In the genomic region with DNA sequence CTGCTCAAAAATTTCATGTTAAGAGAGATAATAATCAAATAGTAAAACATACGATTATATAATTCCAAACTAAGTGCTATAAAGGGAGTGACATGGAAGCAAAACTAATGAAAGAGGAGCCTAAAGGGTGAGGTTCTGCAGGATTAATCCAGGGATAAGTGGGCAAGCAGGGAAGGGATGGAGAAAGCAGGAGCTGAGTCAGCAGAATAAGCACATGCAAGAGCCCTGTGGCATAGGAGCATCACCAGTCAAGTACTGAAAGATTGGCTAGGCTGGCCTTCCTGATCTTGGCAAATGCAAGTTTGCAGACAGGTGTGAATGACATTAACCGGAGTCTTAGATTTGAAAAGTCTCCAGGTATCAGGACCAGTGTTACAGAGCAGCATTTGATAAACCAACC, we compare ENCODE assay signal across 19 cellular contexts.
DNase-seq lines count a peak whose midpoint lies in the region; ATAC-seq, FAIRE-seq and TF ChIP-seq lines count a peak whose summit lies in the region.
"Had no signal": no experiment of that assay in that cellular context is flagged by ENCODE, and none has a peak within 500 bp of the region (broad histone marks: within the 10 kb centered on the region; RNA-seq: fewer than 3 reads in every experiment).

No MANE protein-coding gene starts in this region.

- no peak overlapping the region for H3K23ac ChIP-seq in H1 (ENCODE audit: insufficient read length)

- H3K4me3 ChIP-seq in GM23338 (no peak overlapping the region), adrenal gland (no peak overlapping the region), H1 (ENCODE audit: extremely low read depth in 1 of 4, insufficient read depth in 2 of 4, low read depth in 3 of 4, low read length in 4 of 4) (no peak overlapping the region)
- H3K4me3 ChIP-seq: BLaER1 had no signal

- no peak overlapping the region for H4K5ac ChIP-seq in H1 (ENCODE audit: insufficient read length, low read depth, low read length)

- H3F3A ChIP-seq in GM23338 (replicated peaks; ENCODE audit: low read depth) = no peaks in the 10 kb centered on the region

- TF ChIP-seq POLR2A in adrenal gland (IDR thresholded peaks at IDR 0.05) = no peak
- TF ChIP-seq POLR2A in H1 (IDR thresholded peaks at IDR 0.05; ENCODE audit: control extremely low read depth in 1 of 2, low read depth in 2 of 2, low read length in 2 of 2) = no peak

- H3K36me3 ChIP-seq in GM23338 (ENCODE audit: insufficient read depth) = no peaks in the 10 kb centered on the region
- H3K36me3 ChIP-seq in adrenal gland (replicated peaks in 1 of 2) = no peaks in the 10 kb centered on the region
- H3K36me3 ChIP-seq in H1 (ENCODE audit: control insufficient read depth in 2 of 4, insufficient read depth in 4 of 4, low read length in 3 of 4) = no peaks in the 10 kb centered on the region

- H3K9ac ChIP-seq in H1 (replicated peaks in 1 of 4; ENCODE audit: extremely low read depth in 1 of 4, low read depth in 3 of 4, low read length in 3 of 4) = no peak overlapping the region
- H3K9ac ChIP-seq: BLaER1 had no signal

- CTCF ChIA-PET in H1 (lab: Charles Lee; ENCODE audit: partially characterized antibody) = interaction anchor here (0.7 to 1.3 kb wide), 2 partner anchors 61 to 69 kb away, joined by 3 to 5 read pairs; no protein-coding TSS in a partner anchor
- CTCF ChIA-PET in activated CD4-positive, alpha-beta memory T cell treated with anti-CD3 and anti-CD28 coated beads for 36 hours (lab: Charles Lee) = interaction anchor here (1.2 kb wide), 1 partner anchor 70 kb away, joined by 4 read pairs; no protein-coding TSS in a partner anchor

- ATAC-seq in GM23338 (no peak), GM21576 (IDR thresholded peaks at IDR 0.05; ENCODE audit: unreplicated experiment) (no peak), Right ventricle myocardium superior (ENCODE audit: poor library complexity) (no peak)
- ATAC-seq: CD8-positive, alpha-beta T cell had no signal

- no peak overlapping the region for H3K18ac ChIP-seq in H1 (ENCODE audit: extremely low read depth, low read length)

- H3K9me2 ChIP-seq in GM23338 (ENCODE audit: insufficient read depth) = peaks cover 2% of the 10 kb centered on the region

- H3K4me1 ChIP-seq in GM23338 (ENCODE audit: insufficient read depth) (no peaks in the 10 kb centered on the region), adrenal gland (replicated peaks in 1 of 2) (peaks cover 19 to 40% of the 10 kb centered on the region in 2 donors), H1 (replicated peaks in 1 of 4; ENCODE audit: control insufficient read depth in 3 of 4, insufficient read depth in 4 of 4, low read length in 3 of 4) (peaks cover 0 to 7% (median 2%) of the 10 kb centered on the region in 4 experiments; a peak in 3 of 7 replicates)
- H3K4me1 ChIP-seq: Caco-2 had no signal

- TF ChIP-seq EP300 in H1 (IDR thresholded peaks at IDR 0.05; ENCODE audit: borderline replicate concordance in 1 of 2, low read depth in 2 of 2, low read length in 2 of 2) = no peak

- H3K56ac ChIP-seq in H1 (replicated peaks; ENCODE audit: insufficient read length, low read depth, low read length) = no peak overlapping the region

- H3K27me3 Mint-ChIP-seq in GM23338 (ENCODE audit: insufficient read depth, low read depth, poor library complexity) = no peaks in the 10 kb centered on the region
- H3K27me3 Mint-ChIP-seq in activated CD4-positive, alpha-beta memory T cell treated with anti-CD3 and anti-CD28 coated beads for 36 hours = no peaks in the 10 kb centered on the region
- H3K27me3 Mint-ChIP-seq: B cell; CD4-positive, CD25-positive, alpha-beta regulatory T cell had no signal

- no peak overlapping the region for H2AK5ac ChIP-seq in H1 (ENCODE audit: low read depth, low read length)

- no peak for TF ChIP-seq RAD21 in H1 (IDR thresholded peaks at IDR 0.05 in 1 of 2, conservative IDR thresholded peaks at IDR 0.05 in 1 of 2; ENCODE audit: low read depth in 2 of 2, low read length in 2 of 2)

- H3K23me2 ChIP-seq in H1 (ENCODE audit: low read depth, low read length) = no peaks in the 10 kb centered on the region

- no peak overlapping the region for H4K91ac ChIP-seq in H1 (replicated peaks; ENCODE audit: insufficient read length, low read length)

- peaks cover 7% of the 10 kb centered on the region; the same call in 2 of the 3 replicates for H3K36me3 Mint-ChIP-seq in GM23338 (ENCODE audit: low read depth)
- H3K36me3 Mint-ChIP-seq in activated CD4-positive, alpha-beta memory T cell treated with anti-CD3 and anti-CD28 coated beads for 36 hours = peaks cover 36% of the 10 kb centered on the region

- intact Hi-C loops in adrenal gland (cut with DNase I) (no loop called here), Right ventricle myocardium superior (cut with DNase I) (no loop called here)
- intact Hi-C loops in activated CD4-positive, alpha-beta memory T cell treated with anti-CD3 and anti-CD28 coated beads for 36 hours (cut with micrococcal nuclease) = loop anchor here (5.0 kb wide), 1 partner anchor 45 kb away; no protein-coding TSS in a partner anchor

- no peak overlapping the region for H2BK5ac ChIP-seq in H1 (ENCODE audit: low read depth, low read length)

- H3K9me3 Mint-ChIP-seq in GM23338 = no peaks in the 10 kb centered on the region; the same call in 2 of the 3 replicates
- H3K9me3 Mint-ChIP-seq in activated CD4-positive, alpha-beta memory T cell treated with anti-CD3 and anti-CD28 coated beads for 36 hours = no peaks in the 10 kb centered on the region
- H3K9me3 Mint-ChIP-seq: CD8-positive, alpha-beta T cell had no signal

- H2BK20ac ChIP-seq in H1 (ENCODE audit: low read length) = no peak overlapping the region

- whole genome bisulfite sequencing in adrenal gland, 4 donors = 62 to 88% (median 80%) methylated on average over 2 of the region's 2 CpGs
- 87% methylated on average over 2 of the region's 2 CpGs; no CpG with 5 or more reads in 1 of the 2 experiments for WGBS in H1 (ENCODE audit: extremely low coverage in 1 of 2, insufficient coverage in 1 of 2, insufficient read length in 1 of 2, insufficient replicate concordance in 2 of 2, low coverage in 1 of 2, low lambda C conversion rate in 2 of 2, missing lambda C conversion rate in 1 of 2), 2 experiments

- H3K79me2 ChIP-seq in GM23338 (replicated peaks; ENCODE audit: insufficient read depth) = no peaks in the 10 kb centered on the region
- H3K79me2 ChIP-seq in H1 (ENCODE audit: control insufficient read depth in 1 of 2, insufficient read depth in 2 of 2, low read length in 2 of 2) = no peaks in the 10 kb centered on the region

- no peak overlapping the region for H3K4ac ChIP-seq in H1 (replicated peaks; ENCODE audit: insufficient read length, low read depth, low read length)

- FAIRE-seq in H1 (lab: Jason Lieb, UNC) = no peak
- FAIRE-seq: G401.6, GM12892 had no signal

- no peak overlapping the region for H2BK12ac ChIP-seq in H1 (ENCODE audit: low read depth, low read length)

- no peak overlapping the region for H3K14ac ChIP-seq in H1 (ENCODE audit: insufficient read length)

- TF ChIP-seq CTCF in GM23338 (conservative IDR thresholded peaks at IDR 0.05; ENCODE audit: low read depth in 2 of 2) (no peak), adrenal gland (IDR thresholded peaks at IDR 0.05) (no peak), H1 (IDR thresholded peaks at IDR 0.05; ENCODE audit: control extremely low read depth in 1 of 3, insufficient read depth in 1 of 3, low read depth in 1 of 3, low read length in 3 of 3) (no peak)

- no peak overlapping the region for H3K27ac ChIP-seq in GM23338 (ENCODE audit: low read depth)
- H3K27ac ChIP-seq in adrenal gland = peak overlapping the region in 3 of 5 donors; percentile 67 to 76 (median 68)
- H3K27ac ChIP-seq in H1 (ENCODE audit: low read depth, low read length) = no peak overlapping the region
- H3K27ac ChIP-seq: BLaER1, C4-2B had no signal

- no peaks in the 10 kb centered on the region for H3K9me3 ChIP-seq in adrenal gland (replicated peaks in 1 of 3)
- no peaks in the 10 kb centered on the region for H3K9me3 ChIP-seq in H1 (ENCODE audit: insufficient read depth in 2 of 2, low read depth in 1 of 2, low read length in 1 of 2)
- H3K9me3 ChIP-seq: BLaER1, Caco-2 had no signal

- POLR2A ChIA-PET in H1 (lab: Charles Lee; ENCODE audit: partially characterized antibody) = no interaction called here
- POLR2A ChIA-PET in activated CD4-positive, alpha-beta memory T cell treated with anti-CD3 and anti-CD28 coated beads for 36 hours (lab: Charles Lee) = no interaction called here

- H2BK15ac ChIP-seq in H1 (ENCODE audit: low read length) = no peak overlapping the region

- H3K79me1 ChIP-seq in H1 (ENCODE audit: low read depth, low read length) = no peaks in the 10 kb centered on the region

- H4K8ac ChIP-seq in H1 (ENCODE audit: extremely low read depth, insufficient read depth, low read length) = no peak overlapping the region

- peaks cover 10% of the 10 kb centered on the region for H3K4me1 Mint-ChIP-seq in GM23338
- peaks cover 56% of the 10 kb centered on the region for H3K4me1 Mint-ChIP-seq in activated CD4-positive, alpha-beta memory T cell treated with anti-CD3 and anti-CD28 coated beads for 36 hours (ENCODE audit: low read depth)

- no peak overlapping the region for H2BK120ac ChIP-seq in H1 (replicated peaks; ENCODE audit: low read depth, low read length)

- peak overlapping the region; percentile 41; the same call in 1 of the 2 replicates for H3K27ac Mint-ChIP-seq in GM23338
- H3K27ac Mint-ChIP-seq in activated CD4-positive, alpha-beta memory T cell treated with anti-CD3 and anti-CD28 coated beads for 36 hours = no peak overlapping the region
- H3K27ac Mint-ChIP-seq: B cell; CD4-positive, CD25-positive, alpha-beta regulatory T cell; CD8-positive, alpha-beta T cell had no signal

- no peak overlapping the region for H3K4me3 Mint-ChIP-seq in GM23338
- no peak overlapping the region for H3K4me3 Mint-ChIP-seq in activated CD4-positive, alpha-beta memory T cell treated with anti-CD3 and anti-CD28 coated beads for 36 hours
- H3K4me3 Mint-ChIP-seq: B cell; CD4-positive, CD25-positive, alpha-beta regulatory T cell; CD8-positive, alpha-beta T cell had no signal

- H3K4me2 ChIP-seq in GM23338 (no peak overlapping the region), H1 (ENCODE audit: insufficient read depth in 1 of 2, low read depth in 2 of 2, low read length in 2 of 2) (no peak overlapping the region)
- H3K4me2 ChIP-seq: BLaER1 had no signal

- H2AFZ ChIP-seq in GM23338 (no peak overlapping the region), H1 (ENCODE audit: low read length) (no peak overlapping the region)

- no peaks in the 10 kb centered on the region for H3K27me3 ChIP-seq in GM23338 (ENCODE audit: insufficient read depth)
- H3K27me3 ChIP-seq in adrenal gland = no peaks in the 10 kb centered on the region
- no peaks in the 10 kb centered on the region for H3K27me3 ChIP-seq in H1 (replicated peaks in 1 of 4; ENCODE audit: control insufficient read depth in 3 of 4, extremely low read depth in 1 of 4, insufficient read depth in 3 of 4, low read length in 3 of 4)
- H3K27me3 ChIP-seq: BLaER1 had no signal

- no peaks in the 10 kb centered on the region for H4K20me1 ChIP-seq in GM23338 (replicated peaks; ENCODE audit: insufficient read depth)
- no peaks in the 10 kb centered on the region for H4K20me1 ChIP-seq in H1 (replicated peaks in 1 of 2; ENCODE audit: control insufficient read depth in 1 of 2, insufficient read depth in 2 of 2, low read length in 2 of 2)

- DNase-seq in GM23338 (ENCODE audit: low spot score) = no peak
- DNase-seq in adrenal gland = no peak
- no peak for DNase-seq in H1 (ENCODE audit: low read depth in 1 of 2, low spot score in 2 of 2)
- no peak for DNase-seq in Right ventricle myocardium superior
- no peak for DNase-seq in activated CD4-positive, alpha-beta memory T cell treated with anti-CD3 and anti-CD28 coated beads for 36 hours
- DNase-seq: Caco-2; CD4-positive, CD25-positive, alpha-beta regulatory T cell; CD8-positive, alpha-beta T cell; DMS153; DND-41; GOT3; H7; HCEC 1CT had no signal

Comparison
In these comparisons a context has a peak if more than half of its experiments do, and no peak if none do; other contexts are left out.
1. H3K27ac ChIP-seq: peak in adrenal gland (3 of 5); none in GM23338 (single experiment) and H1 (single experiment).